1 cellular context compared by ENCODE assay signal in the genomic region with DNA sequence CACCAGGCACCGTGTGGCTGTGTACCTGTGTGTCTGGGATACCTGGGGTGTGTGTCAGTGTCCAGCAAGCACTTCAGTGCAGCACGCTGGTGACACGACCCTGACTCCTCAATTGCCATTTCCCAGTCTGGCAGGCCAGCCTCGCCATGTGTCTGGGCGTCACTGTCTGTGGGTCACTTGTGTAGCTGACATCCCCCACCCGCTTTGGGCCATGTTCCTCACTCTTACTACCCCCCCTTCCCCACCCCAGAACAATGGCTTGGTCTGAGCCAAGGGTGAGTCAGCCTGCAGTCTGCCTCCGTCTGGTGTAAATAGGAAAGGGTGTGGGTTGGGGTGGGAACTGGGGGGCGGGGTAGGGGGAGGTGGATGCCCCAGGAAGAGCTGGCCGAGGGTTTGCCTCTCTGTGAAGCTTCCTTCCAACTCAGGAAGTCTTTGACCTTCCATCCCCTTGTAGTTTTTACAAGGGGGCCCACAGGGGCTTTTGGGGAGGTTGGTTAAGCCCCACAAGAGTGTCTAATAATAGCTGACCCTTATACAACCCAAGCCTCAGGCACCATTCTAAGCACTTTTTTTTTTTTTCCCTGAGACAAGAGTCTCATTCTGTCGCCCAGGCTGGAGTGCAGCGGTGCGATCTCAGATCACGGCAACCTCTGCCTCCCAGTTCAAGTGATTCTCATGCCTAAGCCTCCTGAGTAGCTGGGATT.
TF ChIP-seq lines count a peak whose summit lies in the region.

No MANE protein-coding gene starts in this region.

TF ChIP-seq in SK-N-SH, 30 proteins besides CTCF, POLR2A, EP300 and RAD21 (continued from another document):
- TF ChIP-seq RFX5 (IDR thresholded peaks at IDR 0.05; ENCODE audit: low read length) (no peak), FOXM1 (IDR thresholded peaks at IDR 0.05; ENCODE audit: low read depth) (no peak), FOSL2 (IDR thresholded peaks at IDR 0.05; ENCODE audit: borderline replicate concordance, low read depth) (peak; percentile 68; the same call in 1 of the 2 replicates), MAX (IDR thresholded peaks at IDR 0.05; ENCODE audit: low read depth) (0 out of 2 replicates have a peak, but pooled peaks have one; percentile 42), MXI1 (IDR thresholded peaks at IDR 0.05; ENCODE audit: low read depth, low read length) (no peak), TAF1 (IDR thresholded peaks at IDR 0.05; ENCODE audit: borderline replicate concordance, low read depth, low read length) (no peak)
- TF ChIP-seq, protein P1, sequence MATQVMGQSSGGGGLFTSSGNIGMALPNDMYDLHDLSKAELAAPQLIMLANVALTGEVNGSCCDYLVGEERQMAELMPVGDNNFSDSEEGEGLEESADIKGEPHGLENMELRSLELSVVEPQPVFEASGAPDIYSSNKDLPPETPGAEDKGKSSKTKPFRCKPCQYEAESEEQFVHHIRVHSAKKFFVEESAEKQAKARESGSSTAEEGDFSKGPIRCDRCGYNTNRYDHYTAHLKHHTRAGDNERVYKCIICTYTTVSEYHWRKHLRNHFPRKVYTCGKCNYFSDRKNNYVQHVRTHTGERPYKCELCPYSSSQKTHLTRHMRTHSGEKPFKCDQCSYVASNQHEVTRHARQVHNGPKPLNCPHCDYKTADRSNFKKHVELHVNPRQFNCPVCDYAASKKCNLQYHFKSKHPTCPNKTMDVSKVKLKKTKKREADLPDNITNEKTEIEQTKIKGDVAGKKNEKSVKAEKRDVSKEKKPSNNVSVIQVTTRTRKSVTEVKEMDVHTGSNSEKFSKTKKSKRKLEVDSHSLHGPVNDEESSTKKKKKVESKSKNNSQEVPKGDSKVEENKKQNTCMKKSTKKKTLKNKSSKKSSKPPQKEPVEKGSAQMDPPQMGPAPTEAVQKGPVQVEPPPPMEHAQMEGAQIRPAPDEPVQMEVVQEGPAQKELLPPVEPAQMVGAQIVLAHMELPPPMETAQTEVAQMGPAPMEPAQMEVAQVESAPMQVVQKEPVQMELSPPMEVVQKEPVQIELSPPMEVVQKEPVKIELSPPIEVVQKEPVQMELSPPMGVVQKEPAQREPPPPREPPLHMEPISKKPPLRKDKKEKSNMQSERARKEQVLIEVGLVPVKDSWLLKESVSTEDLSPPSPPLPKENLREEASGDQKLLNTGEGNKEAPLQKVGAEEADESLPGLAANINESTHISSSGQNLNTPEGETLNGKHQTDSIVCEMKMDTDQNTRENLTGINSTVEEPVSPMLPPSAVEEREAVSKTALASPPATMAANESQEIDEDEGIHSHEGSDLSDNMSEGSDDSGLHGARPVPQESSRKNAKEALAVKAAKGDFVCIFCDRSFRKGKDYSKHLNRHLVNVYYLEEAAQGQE (IDR thresholded peaks at IDR 0.05; ENCODE audit: low read depth, low read length): no peak
